Comparison of ENCODE assay signal across 12 cellular contexts in genomic region chr2:237435844-237436590, GRCh38. TPM values are rescaled to one million over a fixed set of nuclear protein-coding genes. Genes with fewer than 3 reads are reported as not detected.
A peak's percentile ranks its signal among the peaks of the same experiment; 100 is the strongest.
DNase-seq lines count a peak whose midpoint lies in the region; ATAC-seq and TF ChIP-seq lines count a peak whose summit lies in the region.
"Had no signal": no experiment of that assay in that cellular context is flagged by ENCODE, and none has a peak within 500 bp of the region (broad histone marks: within the 10 kb centered on the region; RNA-seq: fewer than 3 reads in every experiment).

No MANE protein-coding gene starts in this region.

- ATAC-seq in Right ventricle myocardium inferior = peak; percentile 71
- peak; percentile 79 for ATAC-seq in aorta (ENCODE audit: low FRiP score)
- ATAC-seq in HG02678 (IDR thresholded peaks at IDR 0.05; ENCODE audit: unreplicated experiment) = no peak

- H3K9me3 ChIP-seq in mucosa of rectum (ENCODE audit: control insufficient read depth in 2 of 2, low read length in 2 of 2) (no peaks in the 10 kb centered on the region), aorta (ENCODE audit: control insufficient read depth, low read length) (no peaks in the 10 kb centered on the region)

- WGBS in aorta, 2 donors = 35 to 36% methylated on average over 10 of the region's 10 CpGs

- no peak for TF ChIP-seq CTCF in cardiac fibroblast (IDR thresholded peaks at IDR 0.05; ENCODE audit: low read depth, low read length)

- intact Hi-C loops in Right ventricle myocardium inferior (cut with DNase I) (no loop called here), cardiac septum (cut with DNase I) (no loop called here), aorta (cut with DNase I) (no loop called here)

- H3K9ac ChIP-seq in mucosa of rectum (ENCODE audit: low read depth in 1 of 2, low read length in 2 of 2) = no peak overlapping the region

- H3K27ac ChIP-seq in mucosa of rectum (ENCODE audit: low read depth in 2 of 2, low read length in 2 of 2) = peak overlapping the region; percentile 12 to 48
- H3K27ac ChIP-seq in aorta (ENCODE audit: low read depth in 1 of 2, low read length in 2 of 2) = peak overlapping the region; percentile 75 to 97
- H3K27ac ChIP-seq: VCaP had no signal

- DNase-seq in Right ventricle myocardium inferior (ENCODE audit: missing footprints) = no peak
- no peak for DNase-seq in cardiac septum (ENCODE audit: low spot score)
- peak; percentile 92 to 93 for DNase-seq in cardiac fibroblast (ENCODE audit: low read depth in 2 of 2)
- peak in 1 of 2 donors; percentile 87 for DNase-seq in aorta
- no peak for DNase-seq in SKM-1 (lab: John Stamatoyannopoulos, UW; ENCODE audit: unreplicated experiment)
- no peak for DNase-seq in activated CD8-positive, alpha-beta memory T cell treated with anti-CD3 and anti-CD28 coated beads for 24 hours
- DNase-seq: COR-L47, NCI-H2081 treated with DMSO at 0.1 percent for 48 hours had no signal

- H3K4me3 ChIP-seq in cardiac fibroblast (replicated peaks in 1 of 2; ENCODE audit: low read depth in 2 of 2, low read length in 2 of 2) (no peak overlapping the region), mucosa of rectum (ENCODE audit: low read length in 2 of 2) (no peak overlapping the region), aorta (ENCODE audit: low read length in 2 of 2) (no peak overlapping the region)

- no peaks in the 10 kb centered on the region for H3K36me3 ChIP-seq in mucosa of rectum (ENCODE audit: control insufficient read depth in 2 of 2, insufficient read depth in 2 of 2, low read length in 2 of 2)
- H3K36me3 ChIP-seq in aorta (ENCODE audit: control insufficient read depth in 1 of 2, insufficient read depth in 2 of 2, low read length in 1 of 2) = no peaks in the 10 kb centered on the region

- H3K27me3 ChIP-seq in mucosa of rectum (ENCODE audit: control insufficient read depth in 2 of 2, insufficient read depth in 2 of 2, low read length in 2 of 2) (peaks cover 0 to 5% of the 10 kb centered on the region in 2 donors), aorta (ENCODE audit: control insufficient read depth in 1 of 2, insufficient read depth in 2 of 2, low read length in 1 of 2) (no peaks in the 10 kb centered on the region)

- H3K4me1 ChIP-seq in mucosa of rectum (ENCODE audit: control insufficient read depth in 2 of 2, insufficient read depth in 2 of 2, low read length in 2 of 2) (peaks cover 15 to 18% of the 10 kb centered on the region in 2 donors), aorta (ENCODE audit: control insufficient read depth in 1 of 2, insufficient read depth in 2 of 2, low read length in 2 of 2) (peaks cover 0 to 2% of the 10 kb centered on the region in 2 donors)

RNA-seq across cellular contexts. Expression of gene COL6A3, which starts 22.1 kb away (rescaled TPM):
- total RNA-seq in Right ventricle myocardium inferior (84.5 TPM), cardiac septum (89.5 TPM), aorta (100 to 1,000 TPM; 190 to 289 TPM)
- 10 to 100 TPM in 1 of 2 donors, 1 to 10 TPM in 1; 7.3 to 54.5 TPM for polyA plus RNA-seq in aorta

RNA-seq across cellular contexts. Expression of gene MLPH, which starts 51.0 kb away (rescaled TPM):
- total RNA-seq in Right ventricle myocardium inferior = 79.0 TPM
- total RNA-seq in cardiac septum = 15.7 TPM
- total RNA-seq in aorta = 10 to 100 TPM in 1 of 2 donors, 1 to 10 TPM in 1; 3.4 to 10.1 TPM
- polyA plus RNA-seq in aorta = 1 to 10 TPM; 2.3 to 4.5 TPM
- total RNA-seq: dermis microvascular lymphatic vessel endothelial cell had no signal

Comparison
In these comparisons a context has a peak if more than half of its experiments do, and no peak if none do; other contexts are left out.
1. DNase-seq: peak in cardiac fibroblast (2 of 2); none in Right ventricle myocardium inferior (single experiment), cardiac septum (single experiment), SKM-1 (single experiment) and activated CD8-positive, alpha-beta memory T cell treated with anti-CD3 and anti-CD28 coated beads for 24 hours (single experiment).